Comparison of ENCODE assay signal across 8 cellular contexts in genomic region chr4:77366876-77367275, GRCh38.
DNase-seq lines count a peak whose midpoint lies in the region; ATAC-seq and TF ChIP-seq lines count a peak whose summit lies in the region.
"Not testable (repeated sequence)": the region's sequence is repeated elsewhere in the genome, so short reads cannot be mapped to it uniquely, and the experiment has no call there.

No MANE protein-coding gene starts in this region.

- ATAC-seq in GM18498 (IDR thresholded peaks at IDR 0.05; ENCODE audit: unreplicated experiment) (peak; percentile 90), GM21360 (IDR thresholded peaks at IDR 0.05; ENCODE audit: unreplicated experiment) (peak; percentile 84), HG02642 (IDR thresholded peaks at IDR 0.05; ENCODE audit: poor library complexity, unreplicated experiment) (peak; percentile 93), HG03432 (IDR thresholded peaks at IDR 0.05; ENCODE audit: unreplicated experiment) (peak; percentile 93), mucosa of descending colon (peak; percentile 90), upper lobe of right lung (peak; percentile 86)
- ATAC-seq in activated CD4-positive, alpha-beta T cell treated with anti-CD3 and anti-CD28 coated beads for 36 hours, result peak; percentile 78

- DNase-seq in activated CD4-positive, alpha-beta T cell treated with anti-CD3 and anti-CD28 coated beads for 36 hours; epithelial cell of proximal tubule (ENCODE audit: low read depth); mucosa of descending colon; upper lobe of right lung: not testable (repeated sequence)

- not testable (repeated sequence) for H3K4me1 ChIP-seq in mucosa of descending colon (ENCODE audit: low read depth); upper lobe of right lung

- H3K9me3 ChIP-seq in mucosa of descending colon, upper lobe of right lung: not testable (repeated sequence)

- intact Hi-C loops in activated CD4-positive, alpha-beta T cell treated with anti-CD3 and anti-CD28 coated beads for 36 hours (cut with DNase I, micrococcal nuclease), result loop anchor here (1.0 to 5.0 kb wide), 4 partner anchors 65 to 251 kb away; no protein-coding TSS in a partner anchor
- intact Hi-C loops in mucosa of descending colon (cut with DNase I, micrococcal nuclease); upper lobe of right lung (cut with DNase I): not testable (repeated sequence)

- H3K4me3 ChIP-seq in epithelial cell of proximal tubule (ENCODE audit: low read depth, low read length); mucosa of descending colon; upper lobe of right lung: not testable (repeated sequence)

- POLR2A ChIA-PET in activated CD4-positive, alpha-beta T cell treated with anti-CD3 and anti-CD28 coated beads for 36 hours (lab: Charles Lee), result not testable (repeated sequence)

- not testable (repeated sequence) for H3K9me3 Mint-ChIP-seq in activated CD4-positive, alpha-beta T cell treated with anti-CD3 and anti-CD28 coated beads for 36 hours (ENCODE audit: low read depth)

- CTCF ChIA-PET in activated CD4-positive, alpha-beta T cell treated with anti-CD3 and anti-CD28 coated beads for 36 hours (lab: Charles Lee), result interaction anchor here (0.6 to 2.0 kb wide), 10 partner anchors 14 to 291 kb away, joined by 3 to 14 read pairs (median 4); no protein-coding TSS in a partner anchor

- not testable (repeated sequence) for H3K27ac ChIP-seq in upper lobe of right lung

- H3K27me3 Mint-ChIP-seq in activated CD4-positive, alpha-beta T cell treated with anti-CD3 and anti-CD28 coated beads for 36 hours, result not testable (repeated sequence)

- H3K4me3 Mint-ChIP-seq in activated CD4-positive, alpha-beta T cell treated with anti-CD3 and anti-CD28 coated beads for 36 hours, result not testable (repeated sequence)

- H3K36me3 ChIP-seq in mucosa of descending colon (ENCODE audit: low read depth); upper lobe of right lung: not testable (repeated sequence)

- not testable (repeated sequence) for H3K27ac Mint-ChIP-seq in activated CD4-positive, alpha-beta T cell treated with anti-CD3 and anti-CD28 coated beads for 36 hours

- not testable (repeated sequence) for H3K27me3 ChIP-seq in upper lobe of right lung

- not testable (repeated sequence) for H3K36me3 Mint-ChIP-seq in activated CD4-positive, alpha-beta T cell treated with anti-CD3 and anti-CD28 coated beads for 36 hours (ENCODE audit: low read depth)

- not testable (repeated sequence) for H3K4me1 Mint-ChIP-seq in activated CD4-positive, alpha-beta T cell treated with anti-CD3 and anti-CD28 coated beads for 36 hours

- peak; percentile 32 for TF ChIP-seq CTCF in epithelial cell of proximal tubule (conservative IDR thresholded peaks at IDR 0.05; ENCODE audit: low read depth, low read length)
- not testable (repeated sequence) for TF ChIP-seq CTCF in mucosa of descending colon (IDR thresholded peaks at IDR 0.05)
- peak; percentile 7 for TF ChIP-seq CTCF in upper lobe of right lung (IDR thresholded peaks at IDR 0.05)
